ENCODE assay signal across 13 cellular contexts in the genomic region with DNA sequence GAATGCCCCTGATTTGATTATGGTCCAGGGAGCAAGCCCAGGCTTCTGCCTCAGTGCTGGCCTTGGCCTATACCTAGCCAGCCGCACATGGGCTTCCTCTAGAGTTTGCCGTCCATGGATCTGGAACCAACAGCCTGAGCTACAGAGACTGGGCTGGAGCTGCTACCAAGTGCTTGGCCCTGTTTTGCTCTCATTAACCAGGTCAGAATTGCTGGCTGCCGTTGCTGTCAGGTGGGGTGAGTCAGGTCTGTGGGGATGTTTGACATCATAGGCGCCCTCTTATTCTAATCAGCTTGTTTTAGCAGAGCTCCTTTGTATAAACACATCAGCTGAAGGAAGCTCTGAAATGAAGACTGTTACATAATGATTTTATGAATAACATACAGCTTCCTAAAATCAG.
A peak's percentile ranks its signal among the peaks of the same experiment; 100 is the strongest.
DNase-seq lines count a peak whose midpoint lies in the region; ATAC-seq and TF ChIP-seq lines count a peak whose summit lies in the region.
"Had no signal": no experiment of that assay in that cellular context is flagged by ENCODE, and none has a peak within 500 bp of the region (broad histone marks: within the 10 kb centered on the region; RNA-seq: fewer than 3 reads in every experiment).

No MANE protein-coding gene starts in this region.

- no peak overlapping the region for H3K4me3 ChIP-seq in left ventricle myocardium inferior
- H3K4me3 ChIP-seq: GM23338 had no signal

- H3K36me3 Mint-ChIP-seq in activated T-cell treated with anti-CD3 and anti-CD28 coated beads, Interleukin-2, amount 50 U/mL, for 24 hours (ENCODE audit: low read depth), result no peaks in the 10 kb centered on the region
- H3K36me3 Mint-ChIP-seq in stimulated activated effector memory CD8-positive, alpha-beta T cell treated with anti-CD3 and anti-CD28 coated beads, Interleukin-12 subunit alpha, Interleukin-12 subunit beta, amount 100 ng/mL, for 72 hours, result no peaks in the 10 kb centered on the region

- peak; percentile 92 for ATAC-seq in stimulated activated effector memory CD8-positive, alpha-beta T cell treated with anti-CD3 and anti-CD28 coated beads, Interleukin-12 subunit alpha, Interleukin-12 subunit beta, amount 100 ng/mL, for 72 hours
- no peak for ATAC-seq in GM21723 (IDR thresholded peaks at IDR 0.05; ENCODE audit: unreplicated experiment)
- ATAC-seq: GM23338 had no signal

- no peaks in the 10 kb centered on the region for H3K9me3 ChIP-seq in left ventricle myocardium inferior (replicated peaks)

- peak overlapping the region; percentile 13 for H3K27ac Mint-ChIP-seq in activated T-cell treated with anti-CD3 and anti-CD28 coated beads, Interleukin-2, amount 50 U/mL, for 24 hours
- peak overlapping the region; percentile 6 for H3K27ac Mint-ChIP-seq in stimulated activated effector memory CD8-positive, alpha-beta T cell treated with anti-CD3 and anti-CD28 coated beads, Interleukin-12 subunit alpha, Interleukin-12 subunit beta, amount 100 ng/mL, for 72 hours
- H3K27ac Mint-ChIP-seq: activated T-helper 1 cell treated with anti-CD3 and anti-CD28 coated beads, Interleukin-12 subunit alpha, Interleukin-12 subunit beta, Interleukin-2, Interleukin-4 antibody, amounts not matched to agents 30 ng/mL and 10 ng/mL and 1 ng/mL, durations not matched to agents 14 hours and 24 hours and 36 hours; GM23338 had no signal

- H3K27me3 Mint-ChIP-seq in activated T-cell treated with anti-CD3 and anti-CD28 coated beads, Interleukin-2, amount 50 U/mL, for 24 hours, result no peaks in the 10 kb centered on the region

- intact Hi-C loops in left ventricle myocardium inferior (cut with micrococcal nuclease), result no loop called here

- peaks cover 49% of the 10 kb centered on the region for H3K4me1 ChIP-seq in left ventricle myocardium inferior

- no peaks in the 10 kb centered on the region for H3K36me3 ChIP-seq in left ventricle myocardium inferior

- no peak for TF ChIP-seq CTCF in left ventricle myocardium inferior (IDR thresholded peaks at IDR 0.05; ENCODE audit: borderline replicate concordance)

- H3K4me1 Mint-ChIP-seq in activated T-cell treated with anti-CD3 and anti-CD28 coated beads, Interleukin-2, amount 50 U/mL, for 24 hours (ENCODE audit: low read depth), result peaks cover 28% of the 10 kb centered on the region
- H3K4me1 Mint-ChIP-seq in stimulated activated effector memory CD8-positive, alpha-beta T cell treated with anti-CD3 and anti-CD28 coated beads, Interleukin-12 subunit alpha, Interleukin-12 subunit beta, amount 100 ng/mL, for 72 hours, result peaks cover 43% of the 10 kb centered on the region

- peak overlapping the region; percentile 22 for H3K27ac ChIP-seq in angular gyrus (ENCODE audit: low read depth, low read length)
- peak overlapping the region; percentile 3 for H3K27ac ChIP-seq in left ventricle myocardium inferior (replicated peaks)
- H3K27ac ChIP-seq: VCaP had no signal

- H3K9me3 Mint-ChIP-seq in activated T-cell treated with anti-CD3 and anti-CD28 coated beads, Interleukin-2, amount 50 U/mL, for 24 hours, result no peaks in the 10 kb centered on the region
- no peaks in the 10 kb centered on the region for H3K9me3 Mint-ChIP-seq in stimulated activated effector memory CD8-positive, alpha-beta T cell treated with anti-CD3 and anti-CD28 coated beads, Interleukin-12 subunit alpha, Interleukin-12 subunit beta, amount 100 ng/mL, for 72 hours
- H3K9me3 Mint-ChIP-seq: activated T-helper 1 cell treated with anti-CD3 and anti-CD28 coated beads, Interleukin-12 subunit alpha, Interleukin-12 subunit beta, Interleukin-2, Interleukin-4 antibody, amounts not matched to agents 30 ng/mL and 10 ng/mL and 1 ng/mL, durations not matched to agents 14 hours and 24 hours and 36 hours; GM23338 had no signal

- no peak for DNase-seq in activated T-cell treated with anti-CD3 and anti-CD28 coated beads, Interleukin-2, amount 50 U/mL, for 24 hours
- no peak for DNase-seq in activated T-cell treated with anti-CD3 and anti-CD28 coated beads, Interleukin-2, amount 50 U/mL, for 1 hour
- no peak for DNase-seq in left ventricle myocardium inferior
- DNase-seq in stimulated activated effector memory CD8-positive, alpha-beta T cell treated with anti-CD3 and anti-CD28 coated beads, Interleukin-12 subunit alpha, Interleukin-12 subunit beta, amount 100 ng/mL, for 72 hours (ENCODE audit: low spot score in 2 of 2), result no peak
- no peak for DNase-seq in HuH-7 (ENCODE audit: low spot score)
- DNase-seq in NCI-H1417 (lab: John Stamatoyannopoulos, UW), result no peak
- DNase-seq: NCI-H1092 treated with DMSO at 0.1 percent for 48 hours; stimulated activated CD8-positive, alpha-beta memory T cell treated with anti-CD3 and anti-CD28 coated beads, Interleukin-4, amount 100 ng/mL, for 48 hours had no signal

- H3K27me3 ChIP-seq in left ventricle myocardium inferior (ENCODE audit: low read depth), result no peaks in the 10 kb centered on the region

- no peak overlapping the region for H3K4me3 Mint-ChIP-seq in activated T-cell treated with anti-CD3 and anti-CD28 coated beads, Interleukin-2, amount 50 U/mL, for 24 hours
- no peak overlapping the region for H3K4me3 Mint-ChIP-seq in stimulated activated effector memory CD8-positive, alpha-beta T cell treated with anti-CD3 and anti-CD28 coated beads, Interleukin-12 subunit alpha, Interleukin-12 subunit beta, amount 100 ng/mL, for 72 hours
- H3K4me3 Mint-ChIP-seq: activated T-helper 1 cell treated with anti-CD3 and anti-CD28 coated beads, Interleukin-12 subunit alpha, Interleukin-12 subunit beta, Interleukin-2, Interleukin-4 antibody, amounts not matched to agents 30 ng/mL and 10 ng/mL and 1 ng/mL, durations not matched to agents 14 hours and 24 hours and 36 hours; GM23338 had no signal
